Comparison of ENCODE assay signal across 8 cellular contexts in genomic region chr1:110992329-110992728, GRCh38. TPM values are rescaled to one million over a fixed set of nuclear protein-coding genes. Genes with fewer than 3 reads are reported as not detected.
DNase-seq lines count a peak whose midpoint lies in the region; ATAC-seq and TF ChIP-seq lines count a peak whose summit lies in the region.
"Not testable (repeated sequence)": the region's sequence is repeated elsewhere in the genome, so short reads cannot be mapped to it uniquely, and the experiment has no call there.

No MANE protein-coding gene starts in this region.

- H3K4me2 ChIP-seq in DOHH2 (ENCODE audit: low read length); fibroblast of lung (ENCODE audit: extremely low read depth, insufficient read depth, low read length): not testable (repeated sequence)

- POLR2A ChIA-PET in activated CD4-positive, alpha-beta T cell treated with anti-CD3 and anti-CD28 coated beads for 36 hours (lab: Charles Lee), result not testable (repeated sequence)

- not testable (repeated sequence) for H3K4me3 Mint-ChIP-seq in HFFc6; activated CD4-positive, alpha-beta T cell treated with anti-CD3 and anti-CD28 coated beads for 36 hours; memory B cell

- not testable (repeated sequence) for H3K9me2 ChIP-seq in DOHH2 (replicated peaks; ENCODE audit: control insufficient read depth, low read length)

- H3K4me1 Mint-ChIP-seq in HFFc6 (ENCODE audit: low read depth); activated CD4-positive, alpha-beta T cell treated with anti-CD3 and anti-CD28 coated beads for 36 hours; memory B cell: not testable (repeated sequence)

- not testable (repeated sequence) for H3K9me3 ChIP-seq in DOHH2 (ENCODE audit: control insufficient read depth, insufficient read depth, low read length); fibroblast of lung (ENCODE audit: control insufficient read depth, insufficient read depth, low read depth, low read length)

- H3K27me3 ChIP-seq in DOHH2 (ENCODE audit: control insufficient read depth, low read length); fibroblast of lung (ENCODE audit: control insufficient read depth, insufficient read depth, low read length): not testable (repeated sequence)

- not testable (repeated sequence) for H3K27ac Mint-ChIP-seq in HFFc6; activated CD4-positive, alpha-beta T cell treated with anti-CD3 and anti-CD28 coated beads for 36 hours; memory B cell

- not testable (repeated sequence) for H2AFZ ChIP-seq in fibroblast of lung (ENCODE audit: low read length)

- not testable (repeated sequence) for H3K4me3 ChIP-seq in DOHH2 (ENCODE audit: low read length); fibroblast of lung (replicated peaks in 1 of 4; ENCODE audit: control extremely low read depth in 1 of 4, insufficient read depth in 1 of 4, low read depth in 3 of 4, low read length in 4 of 4)

- not testable (repeated sequence) for H3K27me3 Mint-ChIP-seq in HFFc6 (ENCODE audit: insufficient read depth); activated CD4-positive, alpha-beta T cell treated with anti-CD3 and anti-CD28 coated beads for 36 hours; memory B cell

- H3K4me1 ChIP-seq in DOHH2 (ENCODE audit: control insufficient read depth, low read length); fibroblast of lung (ENCODE audit: control insufficient read depth, extremely low read depth, insufficient read depth, low read length): not testable (repeated sequence)

- H3K27ac ChIP-seq in DOHH2 (ENCODE audit: low read depth, low read length); fibroblast of lung (ENCODE audit: insufficient read depth, low read length): not testable (repeated sequence)

- H3K79me2 ChIP-seq in DOHH2 (ENCODE audit: control insufficient read depth, low read length); fibroblast of lung (ENCODE audit: control insufficient read depth, insufficient read depth, low read length): not testable (repeated sequence)

- not testable (repeated sequence) for H3K9me3 Mint-ChIP-seq in HFFc6; activated CD4-positive, alpha-beta T cell treated with anti-CD3 and anti-CD28 coated beads for 36 hours (ENCODE audit: low read depth); memory B cell

- ATAC-seq in activated CD4-positive, alpha-beta T cell treated with anti-CD3 and anti-CD28 coated beads for 36 hours, result peak; percentile 58
- ATAC-seq in memory B cell (ENCODE audit: low read depth), result peak; percentile 65

- intact Hi-C loops in activated CD4-positive, alpha-beta T cell treated with anti-CD3 and anti-CD28 coated beads for 36 hours (cut with DNase I, micrococcal nuclease), result loop anchor here (1.0 to 10.0 kb wide), 5 partner anchors 162 to 468 kb away; no protein-coding TSS in a partner anchor

- DNase-seq in A172 (ENCODE audit: low spot score), result peak; percentile 24
- peak; percentile 14 for DNase-seq in HFFc6
- DNase-seq in NCI-H1417 (lab: John Stamatoyannopoulos, UW), result peak in 2 of 3 experiments; percentile 4 to 36
- DNase-seq in OCI-M2 (lab: John Stamatoyannopoulos, UW; ENCODE audit: unreplicated experiment), result peak; percentile 0
- not testable (repeated sequence) for DNase-seq in activated CD4-positive, alpha-beta T cell treated with anti-CD3 and anti-CD28 coated beads for 36 hours
- peak; percentile 2 to 9 for DNase-seq in fibroblast of lung (ENCODE audit: low read depth in 2 of 2)
- DNase-seq in memory B cell (ENCODE audit: low spot score in 2 of 2), result peak in 1 of 2 donors; percentile 17

- H4K20me1 ChIP-seq in DOHH2 (ENCODE audit: control insufficient read depth, insufficient read depth, low read depth, low read length); fibroblast of lung (ENCODE audit: control insufficient read depth, extremely low read depth, insufficient read depth, low read length): not testable (repeated sequence)

- H3F3A ChIP-seq in DOHH2 (ENCODE audit: control insufficient read depth, insufficient read depth), result not testable (repeated sequence)

- H3K36me3 ChIP-seq in DOHH2 (ENCODE audit: control insufficient read depth, low read length); fibroblast of lung (ENCODE audit: control insufficient read depth, insufficient read depth, low read length): not testable (repeated sequence)

- H3K9ac ChIP-seq in fibroblast of lung (ENCODE audit: insufficient read depth, low read length), result not testable (repeated sequence)

- H3K36me3 Mint-ChIP-seq in HFFc6 (ENCODE audit: low read depth); activated CD4-positive, alpha-beta T cell treated with anti-CD3 and anti-CD28 coated beads for 36 hours (ENCODE audit: low read depth); memory B cell: not testable (repeated sequence)

- CTCF ChIA-PET in activated CD4-positive, alpha-beta T cell treated with anti-CD3 and anti-CD28 coated beads for 36 hours (lab: Charles Lee), result interaction anchor here (0.6 to 4.3 kb wide), 21 partner anchors 8 to 472 kb away, joined by 3 to 38 read pairs (median 3); no protein-coding TSS in a partner anchor

- TF ChIP-seq CTCF in DOHH2 (IDR thresholded peaks at IDR 0.05; ENCODE audit: low read depth, low read length, poor library complexity, severe bottlenecking) (peak; percentile 50), HFFc6 (IDR thresholded peaks at IDR 0.05) (peak; percentile 67; the same call in 1 of the 2 replicates)
- TF ChIP-seq CTCF in fibroblast of lung (conservative IDR thresholded peaks at IDR 0.05 in 1 of 2, IDR thresholded peaks at IDR 0.05 in 1 of 2; ENCODE audit: low read depth in 1 of 2, low read length in 2 of 2), result not testable (repeated sequence)

RNA-seq across cellular contexts. Expression of gene LRIF1, which starts 28.6 kb away (rescaled TPM):
- 33.9 and 38.8 TPM in 2 replicates for total RNA-seq in A172 (2014; rRNA removed; shearing (Covaris generic))
- 10 to 100 TPM; 14.7 to 17.9 (median 17.2) TPM for total RNA-seq in HFFc6 (2021; fragmentation: NEBNext Ultra II Directional; extraction: Animal tissue kit (Norgen Biotek cat#: 25700))
- 10 to 100 TPM; 15.1 to 15.4 TPM for total RNA-seq in activated CD4-positive, alpha-beta T cell treated with anti-CD3 and anti-CD28 coated beads for 36 hours
- 11.0 and 17.2 TPM in 2 replicates for total RNA-seq in fibroblast of lung
- 9.8 and 11.9 TPM in 2 replicates for polyA plus RNA-seq in fibroblast of lung
- polyA plus RNA-seq in fibroblast of lung (2012), result 7.8 and 8.5 TPM in 2 replicates
- polyA minus RNA-seq in fibroblast of lung (ENCODE audit: low replicate concordance), result 2.4 and 3.0 TPM in 2 replicates
